Comparison of ENCODE assay signal across 27 cellular contexts in the genomic region with DNA sequence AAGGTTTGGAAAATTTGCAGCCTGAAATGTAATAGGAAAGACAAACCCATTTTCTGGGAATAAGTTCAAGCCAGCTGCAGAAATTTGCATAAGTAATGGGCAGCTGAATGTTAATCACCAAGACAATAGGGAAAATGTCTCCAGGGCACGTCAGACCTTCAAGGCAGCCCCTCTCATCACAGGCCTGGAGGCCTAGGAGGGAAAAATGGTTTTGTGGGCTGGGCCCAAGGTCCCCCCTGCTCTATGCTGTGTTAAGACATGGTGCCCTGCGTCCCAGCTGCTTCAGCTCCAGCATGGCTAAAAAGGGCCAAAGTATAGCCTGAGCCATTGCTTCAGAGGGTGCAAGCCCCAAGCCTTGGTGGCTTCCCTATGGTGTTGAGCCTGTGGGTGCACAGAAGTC.
"Had no signal": no experiment of that assay in that cellular context is flagged by ENCODE, and none has a peak within 500 bp of the region (broad histone marks: within the 10 kb centered on the region; RNA-seq: fewer than 3 reads in every experiment).

No MANE protein-coding gene starts in this region.

- H3K4me1 ChIP-seq: esophagus squamous epithelium, gastrocnemius medialis, heart right ventricle, left lung, lower lobe of right lung had no signal

- H3K27ac Mint-ChIP-seq: mesothelial cell of epicardium had no signal

- H3K27me3 Mint-ChIP-seq: naive B cell had no signal

- H3K9me3 ChIP-seq: esophagus squamous epithelium, gastrocnemius medialis, heart right ventricle, left lung, lower lobe of right lung, mucosa of descending colon had no signal

- ATAC-seq: esophagus mucosa, gastrocnemius medialis, heart right ventricle, left cardiac atrium, left lung, left ventricle myocardium superior, lower lobe of right lung, mucosa of descending colon had no signal

- H3K4me3 ChIP-seq: coronary artery, dorsolateral prefrontal cortex, esophagus squamous epithelium, gastrocnemius medialis, heart right ventricle, left lung, lower lobe of right lung, mucosa of descending colon had no signal

- H3K4me3 Mint-ChIP-seq: mesothelial cell of epicardium, naive B cell had no signal

- H3K27ac ChIP-seq: coronary artery, dorsolateral prefrontal cortex, epithelial cell of prostate, esophagus squamous epithelium, gastrocnemius medialis, heart right ventricle, left lung, lower lobe of right lung had no signal

- DNase-seq: dermis blood vessel endothelial cell; dorsolateral prefrontal cortex; effector CD4-positive, alpha-beta T cell; effector memory CD4-positive, alpha-beta T cell; erythroblast; esophagus squamous epithelium; foreskin fibroblast; foreskin melanocyte; gastrocnemius medialis; glutamatergic neuron; head of caudate nucleus; heart right ventricle; hippocampal formation; left cardiac atrium; left lung; left ventricle myocardium superior; lower lobe of right lung; mesenchymal stem cell; mucosa of descending colon; naive B cell had no signal

- FAIRE-seq: colon, islet of Langerhans, keratinocyte had no signal
